Comparison of ENCODE assay signal across 11 cellular contexts in genomic region chr5:160420331-160420610, GRCh38. TPM values are rescaled to one million over a fixed set of nuclear protein-coding genes. Genes with fewer than 3 reads are reported as not detected.
DNase-seq lines count a peak whose midpoint lies in the region; ATAC-seq and TF ChIP-seq lines count a peak whose summit lies in the region.
"Had no signal": no experiment of that assay in that cellular context is flagged by ENCODE, and none has a peak within 500 bp of the region (broad histone marks: within the 10 kb centered on the region; RNA-seq: fewer than 3 reads in every experiment).

No MANE protein-coding gene starts in this region.

- H4K5ac ChIP-seq in H9 (ENCODE audit: insufficient read length, low read depth, low read length): no peak overlapping the region

- H3K79me2 ChIP-seq in H9 (ENCODE audit: insufficient read depth, low read length): peaks cover 9% of the 10 kb centered on the region; the same call in 1 of the 2 replicates

- POLR2A ChIA-PET in activated CD4-positive, alpha-beta memory T cell treated with anti-CD3 and anti-CD28 coated beads, Interleukin-2, amount 10 ng/mL, durations not matched to agents 7 days and 5 days (lab: Charles Lee): interaction anchor here (0.7 to 3.5 kb wide), 5 partner anchors 19 to 1008 kb away, joined by 3 to 31 read pairs (median 11); no protein-coding TSS in a partner anchor

- H2AFZ ChIP-seq in H9 (ENCODE audit: low read length): peak overlapping the region; percentile 76

- H3K4me1 Mint-ChIP-seq in CD14-positive monocyte (peaks cover 64% of the 10 kb centered on the region), H9 (peaks cover 45 to 55% of the 10 kb centered on the region in 2 experiments)
- peaks cover 73% of the 10 kb centered on the region for H3K4me1 Mint-ChIP-seq in activated CD4-positive, alpha-beta memory T cell treated with anti-CD3 and anti-CD28 coated beads, Interleukin-2, amount 10 ng/mL, durations not matched to agents 7 days and 5 days

- H3K4me3 Mint-ChIP-seq in CD14-positive monocyte (peak overlapping the region in 1 of 2 donors; percentile 95), H9 (peak overlapping the region; percentile 96 to 97; a peak in 3 of 5 replicates)
- peak overlapping the region; percentile 90 for H3K4me3 Mint-ChIP-seq in activated CD4-positive, alpha-beta memory T cell treated with anti-CD3 and anti-CD28 coated beads, Interleukin-2, amount 10 ng/mL, durations not matched to agents 7 days and 5 days

- peaks cover 7 to 18% of the 10 kb centered on the region in 2 donors for H3K36me3 Mint-ChIP-seq in CD14-positive monocyte
- H3K36me3 Mint-ChIP-seq in H9 (ENCODE audit: insufficient read depth in 1 of 3, low read depth in 3 of 3): peaks cover 21 to 26% (median 23%) of the 10 kb centered on the region in 3 experiments; a peak in 6 of 7 replicates
- H3K36me3 Mint-ChIP-seq in activated CD4-positive, alpha-beta memory T cell treated with anti-CD3 and anti-CD28 coated beads, Interleukin-2, amount 10 ng/mL, durations not matched to agents 7 days and 5 days (ENCODE audit: low read depth): peaks cover 45% of the 10 kb centered on the region

- H3K14ac ChIP-seq in H9 (ENCODE audit: insufficient read depth, low read length): no peak overlapping the region

- DNase-seq in CD14-positive monocyte (ENCODE audit: low spot score) (no peak), H9 (no peak), HT-29 (ENCODE audit: low spot score) (no peak), adrenal gland (no peak)
- DNase-seq in activated CD4-positive, alpha-beta memory T cell treated with anti-CD3 and anti-CD28 coated beads, Interleukin-2, amount 10 ng/mL, durations not matched to agents 7 days and 5 days: no peak
- no peak for DNase-seq in effector memory CD4-positive, alpha-beta T cell
- DNase-seq: heart right ventricle, occipital lobe had no signal

- H3T11ph ChIP-seq in H9 (ENCODE audit: low read length): no peak overlapping the region

- H2BK120ac ChIP-seq in H9 (ENCODE audit: low read depth, low read length, poor library complexity, severe bottlenecking): no peak overlapping the region

- H3K27me3 Mint-ChIP-seq in CD14-positive monocyte (ENCODE audit: low read depth in 3 of 3) (no peaks in the 10 kb centered on the region), H9 (ENCODE audit: low read depth) (no peaks in the 10 kb centered on the region)
- no peaks in the 10 kb centered on the region for H3K27me3 Mint-ChIP-seq in activated CD4-positive, alpha-beta memory T cell treated with anti-CD3 and anti-CD28 coated beads, Interleukin-2, amount 10 ng/mL, durations not matched to agents 7 days and 5 days

- H4K20me1 ChIP-seq in H9 (ENCODE audit: control insufficient read depth, insufficient read depth, insufficient read length): no peaks in the 10 kb centered on the region

- H3K27ac ChIP-seq in H9 (ENCODE audit: insufficient read length, low read depth, low read length) (no peak overlapping the region), muscle layer of duodenum (ENCODE audit: low read length) (peak overlapping the region; percentile 94), adrenal gland (peak overlapping the region in 2 of 5 donors; percentile 85 to 90)
- H3K27ac ChIP-seq in effector memory CD4-positive, alpha-beta T cell (ENCODE audit: insufficient read depth, low read length, poor library complexity, severe bottlenecking): no peak overlapping the region

- H3K23ac ChIP-seq in H9 (ENCODE audit: insufficient read length, low read depth, low read length): no peak overlapping the region

- no peak overlapping the region for H4K8ac ChIP-seq in H9 (replicated peaks; ENCODE audit: insufficient read length, low read depth, low read length)

- no peak for ATAC-seq in HG03196 (IDR thresholded peaks at IDR 0.05; ENCODE audit: unreplicated experiment)
- ATAC-seq: heart right ventricle had no signal

- TF ChIP-seq CTCF in CD14-positive monocyte (IDR thresholded peaks at IDR 0.05): no peak
- TF ChIP-seq CTCF in H9 (conservative IDR thresholded peaks at IDR 0.05): no peak
- no peak for TF ChIP-seq CTCF in adrenal gland (IDR thresholded peaks at IDR 0.05)

- intact Hi-C loops in CD14-positive monocyte (cut with micrococcal nuclease) (no loop called here), adrenal gland (cut with DNase I) (no loop called here)

- H3K79me1 ChIP-seq in H9 (ENCODE audit: insufficient read depth, low read depth, low read length, poor library complexity, severe bottlenecking): peaks cover 6% of the 10 kb centered on the region

- H3K4ac ChIP-seq in H9 (ENCODE audit: low read depth, low read length): no peak overlapping the region

- no peak for TF ChIP-seq POLR2A in adrenal gland (IDR thresholded peaks at IDR 0.05)

- H3K4me1 ChIP-seq in H9 (ENCODE audit: insufficient read depth, low read length): peaks cover 8% of the 10 kb centered on the region; the same call in 1 of the 2 replicates
- H3K4me1 ChIP-seq in muscle layer of duodenum (ENCODE audit: control insufficient read depth in 1 of 2, insufficient read depth in 2 of 2, low read length in 2 of 2): peaks cover 10 to 31% of the 10 kb centered on the region in 2 donors
- H3K4me1 ChIP-seq in effector memory CD4-positive, alpha-beta T cell (ENCODE audit: control insufficient read depth, insufficient read depth, low read length, poor library complexity, severe bottlenecking): peaks cover 24% of the 10 kb centered on the region
- peaks cover 12 to 33% of the 10 kb centered on the region in 2 donors for H3K4me1 ChIP-seq in adrenal gland (replicated peaks in 1 of 2)

- H3K9me3 Mint-ChIP-seq in CD14-positive monocyte (no peaks in the 10 kb centered on the region), H9 (no peaks in the 10 kb centered on the region)
- H3K9me3 Mint-ChIP-seq in activated CD4-positive, alpha-beta memory T cell treated with anti-CD3 and anti-CD28 coated beads, Interleukin-2, amount 10 ng/mL, durations not matched to agents 7 days and 5 days: no peaks in the 10 kb centered on the region

- H3K36me3 ChIP-seq in muscle layer of duodenum (ENCODE audit: control insufficient read depth in 1 of 2, insufficient read depth in 2 of 2, low read length in 2 of 2) (no peaks in the 10 kb centered on the region), adrenal gland (replicated peaks in 1 of 2) (no peaks in the 10 kb centered on the region)
- no peaks in the 10 kb centered on the region for H3K36me3 ChIP-seq in effector memory CD4-positive, alpha-beta T cell (ENCODE audit: control insufficient read depth, insufficient read depth, low read length)

- H3K9me3 ChIP-seq in H9 (ENCODE audit: control insufficient read depth, low read depth, low read length) (no peaks in the 10 kb centered on the region), muscle layer of duodenum (ENCODE audit: control insufficient read depth in 1 of 2, low read length in 2 of 2) (no peaks in the 10 kb centered on the region), adrenal gland (replicated peaks in 1 of 3) (no peaks in the 10 kb centered on the region)
- no peaks in the 10 kb centered on the region for H3K9me3 ChIP-seq in effector memory CD4-positive, alpha-beta T cell (ENCODE audit: control insufficient read depth, low read length)
- H3K9me3 ChIP-seq: HAP-1, heart right ventricle had no signal

- no peak overlapping the region for H4K91ac ChIP-seq in H9 (ENCODE audit: insufficient read length, low read depth, low read length)

- no peak overlapping the region for H2BK20ac ChIP-seq in H9 (ENCODE audit: low read depth, low read length, poor library complexity, severe bottlenecking)

- peaks cover 5% of the 10 kb centered on the region for H3K23me2 ChIP-seq in H9 (ENCODE audit: insufficient read length, low read depth, low read length, poor library complexity, severe bottlenecking)

- H3K4me2 ChIP-seq in H9 (ENCODE audit: insufficient read depth, insufficient read length, low read length): no peak overlapping the region

- no peak overlapping the region for H2BK12ac ChIP-seq in H9 (ENCODE audit: insufficient read length, low read depth, low read length)

- H3K56ac ChIP-seq in H9 (ENCODE audit: insufficient read length, low read depth, low read length): no peak overlapping the region

- H3K4me3 ChIP-seq in muscle layer of duodenum (ENCODE audit: low read depth in 1 of 2, low read length in 2 of 2) (no peak overlapping the region), adrenal gland (no peak overlapping the region)
- no peak overlapping the region for H3K4me3 ChIP-seq in effector memory CD4-positive, alpha-beta T cell (ENCODE audit: insufficient read depth, low read depth, low read length, poor library complexity, severe bottlenecking)

- no peak overlapping the region for H2AK5ac ChIP-seq in H9 (ENCODE audit: insufficient read length, low read length)

- no peak overlapping the region for H2BK5ac ChIP-seq in H9 (ENCODE audit: insufficient read length, low read length)

- no peak overlapping the region for H3K18ac ChIP-seq in H9 (ENCODE audit: insufficient read length, low read depth, low read length)

- peak overlapping the region; percentile 23 to 100 (median 99) for H3K27ac Mint-ChIP-seq in CD14-positive monocyte
- H3K27ac Mint-ChIP-seq in H9: peak overlapping the region in 2 of 3 experiments; percentile 14 to 94; a peak in 3 of 7 replicates
- H3K27ac Mint-ChIP-seq in activated CD4-positive, alpha-beta memory T cell treated with anti-CD3 and anti-CD28 coated beads, Interleukin-2, amount 10 ng/mL, durations not matched to agents 7 days and 5 days: peak overlapping the region; percentile 91

- CTCF ChIA-PET in activated CD4-positive, alpha-beta memory T cell treated with anti-CD3 and anti-CD28 coated beads, Interleukin-2, amount 10 ng/mL, durations not matched to agents 7 days and 5 days (lab: Charles Lee): interaction anchor here (0.7 to 13.2 kb wide), 3 partner anchors 8 to 43 kb away, joined by 3 to 161 read pairs (median 5); no protein-coding TSS in a partner anchor

- no peak overlapping the region for H3K9ac ChIP-seq in H9 (ENCODE audit: extremely low read depth, insufficient read length, low read length)

- H2BK15ac ChIP-seq in H9 (ENCODE audit: low read depth, low read length): no peak overlapping the region

- no peaks in the 10 kb centered on the region for H3K27me3 ChIP-seq in H9 (ENCODE audit: insufficient read depth, low read length)
- no peaks in the 10 kb centered on the region for H3K27me3 ChIP-seq in muscle layer of duodenum (ENCODE audit: low read depth, low read length)
- no peaks in the 10 kb centered on the region for H3K27me3 ChIP-seq in effector memory CD4-positive, alpha-beta T cell (replicated peaks; ENCODE audit: control insufficient read depth, insufficient read depth, low read length, poor library complexity, severe bottlenecking)
- H3K27me3 ChIP-seq in adrenal gland: no peaks in the 10 kb centered on the region
- H3K27me3 ChIP-seq: heart right ventricle had no signal

RNA-seq across cellular contexts. Expression of gene PTTG1, which starts 1.4 kb away (rescaled TPM):
- 1 to 10 TPM; 2.5 to 3.3 TPM for polyA plus RNA-seq in CD14-positive monocyte
- 263 and 279 TPM in 2 replicates for total RNA-seq in H9 (2021)
- total RNA-seq in activated CD4-positive, alpha-beta memory T cell treated with anti-CD3 and anti-CD28 coated beads, Interleukin-2, amount 10 ng/mL, durations not matched to agents 7 days and 5 days: 100 to 1,000 TPM; 223 to 226 TPM
- total RNA-seq in HT-29 (2014; rRNA removed; shearing (Covaris generic)): 99.1 and 131 TPM in 2 replicates
- total RNA-seq in adrenal gland: 10 to 100 TPM in 3 of 8 donors, 1 to 10 TPM in 5; 2.2 to 15.2 (median 6.0) TPM
- 1 to 10 TPM; 3.2 to 8.7 (median 4.8) TPM for polyA plus RNA-seq in adrenal gland

RNA-seq across cellular contexts. Expression of gene SLU7, which starts 1.4 kb away (rescaled TPM):
- polyA plus RNA-seq in CD14-positive monocyte (10 to 100 TPM; 38.4 to 61.6 TPM), adrenal gland (10 to 100 TPM; 27.1 to 50.2 (median 49.1) TPM)
- total RNA-seq in H9 (2021) (33.3 and 40.4 TPM in 2 replicates), adrenal gland (100 to 1,000 TPM in 1 of 8 donors, 10 to 100 TPM in 7; 34.6 to 138 (median 47.9) TPM)
- 10 to 100 TPM; 65.5 to 72.7 TPM for total RNA-seq in activated CD4-positive, alpha-beta memory T cell treated with anti-CD3 and anti-CD28 coated beads, Interleukin-2, amount 10 ng/mL, durations not matched to agents 7 days and 5 days
- 13.2 and 24.6 TPM in 2 replicates for total RNA-seq in HT-29 (2014; rRNA removed; shearing (Covaris generic))

RNA-seq across cellular contexts. Expression of gene FAM200C, which starts 20.4 kb away (rescaled TPM):
- polyA plus RNA-seq in CD14-positive monocyte (under 1 TPM in 1 of 2 donors, not detected in 1; 0.08 TPM), adrenal gland (1 to 10 TPM; 3.2 to 6.8 (median 6.2) TPM)
- total RNA-seq in H9 (2021) (3.9 and 4.3 TPM in 2 replicates), adrenal gland (1 to 10 TPM in 7 of 8 donors, under 1 TPM in 1; 0.42 to 9.0 (median 4.3) TPM)
- total RNA-seq in activated CD4-positive, alpha-beta memory T cell treated with anti-CD3 and anti-CD28 coated beads, Interleukin-2, amount 10 ng/mL, durations not matched to agents 7 days and 5 days: 1 to 10 TPM in 1 of 2 experiments, under 1 TPM in 1; 0.95 to 1.0 TPM
- 0.91 and 1.2 TPM in 2 replicates for total RNA-seq in HT-29 (2014; rRNA removed; shearing (Covaris generic))

RNA-seq across cellular contexts. Expression of gene C1QTNF2, which starts 49.8 kb away (rescaled TPM):
- polyA plus RNA-seq in CD14-positive monocyte (not detected), adrenal gland (1 to 10 TPM in 2 of 3 donors, under 1 TPM in 1; 0.24 to 1.2 (median 1.0) TPM)
- total RNA-seq in H9 (2021) (0.53 and 0.59 TPM in 2 replicates), adrenal gland (1 to 10 TPM in 1 of 8 donors, under 1 TPM in 6, not detected in 1; 0.11 to 1.8 (median 0.52) TPM)
- not detected for total RNA-seq in activated CD4-positive, alpha-beta memory T cell treated with anti-CD3 and anti-CD28 coated beads, Interleukin-2, amount 10 ng/mL, durations not matched to agents 7 days and 5 days
- total RNA-seq in HT-29 (2014; rRNA removed; shearing (Covaris generic)): 0.18 TPM in 1 of 2 replicates, not detected in the other
